17 cellular contexts compared by ENCODE assay signal in genomic region chr3:74351213-74351612, GRCh38.
"Had no signal": no experiment of that assay in that cellular context is flagged by ENCODE, and none has a peak within 500 bp of the region (broad histone marks: within the 10 kb centered on the region; RNA-seq: fewer than 3 reads in every experiment).

No MANE protein-coding gene starts in this region.

- H3K36me3 ChIP-seq: ovary, tibial artery, uterus, WERI-Rb-1 had no signal

- H3K27me3 ChIP-seq: ovary, tibial artery, uterus had no signal

- H3K4me1 ChIP-seq: tibial artery, uterus had no signal

- DNase-seq: activated CD4-positive, alpha-beta T cell treated with anti-CD3 and anti-CD28 coated beads for 1 hour; activated CD8-positive, alpha-beta memory T cell treated with anti-CD3 and anti-CD28 coated beads for 24 hours; activated gamma-delta T cell treated with Interleukin-2 at 50 U/mL for 16 hours; amniotic stem cell; central memory CD4-positive, alpha-beta T cell; erythroblast; naive thymus-derived CD8-positive, alpha-beta T cell; ovary; stimulated activated CD4-positive, alpha-beta T cell treated with anti-CD3 and anti-CD28 coated beads, Interleukin-12 subunit alpha, Interleukin-12 subunit beta, amount 100 ng/mL, for 4 hours; stimulated activated CD4-positive, alpha-beta T cell treated with anti-CD3 and anti-CD28 coated beads, Interleukin-1b, Interleukin-23, amount 100 ng/mL, for 48 hours; stimulated activated CD8-positive, alpha-beta memory T cell treated with anti-CD3 and anti-CD28 coated beads, Interleukin-4, amount 100 ng/mL, for 48 hours; stimulated activated naive CD4-positive, alpha-beta T cell treated with Interleukin-2 at 50 U/mL for 16 hours; SW 1271; tibial artery; uterus; WERI-Rb-1 had no signal

- H3K9me3 ChIP-seq: ovary, tibial artery, uterus had no signal

- H3K4me3 ChIP-seq: coronary artery, ovary, tibial artery, uterus had no signal

- H3K27ac ChIP-seq: coronary artery, ovary, tibial artery, uterus, WERI-Rb-1 had no signal

- ATAC-seq: naive thymus-derived CD8-positive, alpha-beta T cell had no signal
